Comparison of ENCODE assay signal across 8 cellular contexts in the genomic region with DNA sequence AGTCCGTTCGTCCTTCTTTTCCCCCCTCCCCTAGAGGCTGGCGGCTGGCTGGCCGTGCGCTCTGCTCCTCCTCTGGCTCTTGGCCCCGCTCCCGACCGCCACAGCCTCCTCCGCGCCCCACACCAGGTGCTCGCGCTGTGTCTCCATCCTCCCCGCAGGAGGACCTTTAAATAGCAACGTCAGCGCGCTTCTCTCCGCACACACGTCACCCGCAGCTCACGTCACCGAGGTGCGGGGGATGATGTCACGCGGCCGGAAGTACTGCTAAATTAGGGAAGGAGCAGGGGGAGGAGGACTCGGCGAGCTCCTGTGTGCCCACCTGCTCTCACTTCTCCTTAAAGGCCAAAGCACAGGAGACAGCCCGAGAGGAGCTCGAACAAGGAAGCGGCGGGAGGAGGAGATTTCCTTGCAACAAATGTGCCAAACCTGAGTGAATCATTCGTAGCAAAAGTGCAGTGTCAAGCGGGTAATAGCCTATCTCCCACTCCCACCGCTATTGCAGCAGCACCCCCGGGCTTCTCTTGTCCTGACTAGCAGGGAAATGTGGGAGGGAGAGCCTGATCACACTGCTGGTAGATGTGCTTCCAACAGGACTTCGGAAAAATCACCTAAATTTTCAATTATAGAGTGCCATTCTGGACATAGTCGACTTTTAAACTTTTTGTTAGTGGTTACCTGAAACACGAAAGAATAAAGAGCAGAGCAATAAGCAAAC. TPM values are rescaled to one million over a fixed set of nuclear protein-coding genes. Genes with fewer than 3 reads are reported as not detected.
DNase-seq lines count a peak whose midpoint lies in the region; ATAC-seq and TF ChIP-seq lines count a peak whose summit lies in the region.

No MANE protein-coding gene starts in this region.

- peaks cover 39% of the 10 kb centered on the region for H3K79me2 ChIP-seq in PC-9 (ENCODE audit: low read depth)

- peak overlapping the region; percentile 82 for H3K4me2 ChIP-seq in PC-9

- POLR2A ChIA-PET in PC-9 (lab: Charles Lee; ENCODE audit: unreplicated experiment): interaction anchor here (0.5 to 0.8 kb wide), 3 partner anchors 98 to 742 kb away, joined by 3 to 8 read pairs (median 5); a partner anchor contains a TSS

- H2AFZ ChIP-seq in PC-9: peak overlapping the region; percentile 83

- H3K4me3 ChIP-seq in PC-9 (peak overlapping the region; percentile 90), muscle layer of colon (ENCODE audit: low read depth in 1 of 2, low read length in 2 of 2) (peak overlapping the region; percentile 82 to 85)

- TF ChIP-seq EP300 in Ishikawa (IDR thresholded peaks at IDR 0.05; ENCODE audit: borderline replicate concordance): peak; percentile 51; the same call in 1 of the 2 replicates

- peaks cover 34% of the 10 kb centered on the region for H3F3A ChIP-seq in PC-9 (ENCODE audit: insufficient read depth, low read depth)

- no peaks in the 10 kb centered on the region for H3K9me3 ChIP-seq in PC-9 (ENCODE audit: insufficient read depth, low read depth)
- no peaks in the 10 kb centered on the region for H3K9me3 ChIP-seq in muscle layer of colon (ENCODE audit: low read length)

- H3K27me3 ChIP-seq in PC-9 (ENCODE audit: insufficient read depth, low read depth) (no peaks in the 10 kb centered on the region), muscle layer of colon (ENCODE audit: control insufficient read depth in 1 of 2, insufficient read depth in 2 of 2, low read length in 2 of 2) (no peaks in the 10 kb centered on the region)

- intact Hi-C loops in PC-9 (cut with micrococcal nuclease; ENCODE audit: unreplicated experiment): loop anchor here (2.0 to 5.0 kb wide), 2 partner anchors 98 to 382 kb away; a partner anchor contains a TSS

- H3K36me3 ChIP-seq in PC-9 (ENCODE audit: low read depth) (no peaks in the 10 kb centered on the region), muscle layer of colon (ENCODE audit: insufficient read depth, low read length) (no peaks in the 10 kb centered on the region)

- no peaks in the 10 kb centered on the region for H3K9me2 ChIP-seq in PC-9 (ENCODE audit: insufficient read depth)

- peak; percentile 70 for DNase-seq in DMS153 treated with DMSO at 0.1 percent for 48 hours (lab: John Stamatoyannopoulos, UW; ENCODE audit: unreplicated experiment)
- DNase-seq in PC-9: peak; percentile 88 to 90
- peak; percentile 92 for DNase-seq in activated T-cell treated with anti-CD3 and anti-CD28 coated beads, Interleukin-2, amount 50 U/mL, for 48 hours
- peak; percentile 68 for DNase-seq in stimulated activated CD8-positive, alpha-beta memory T cell treated with anti-CD3 and anti-CD28 coated beads, Interleukin-7, amount 100 ng/mL, for 24 hours (ENCODE audit: low read depth)

- peak; percentile 86 for ATAC-seq in GM21619 (IDR thresholded peaks at IDR 0.05; ENCODE audit: unreplicated experiment)
- ATAC-seq in esophagus mucosa: peak; percentile 96

- 0 out of 2 replicates have a peak, but pooled peaks cover under 1% of the 10 kb centered on the region for H4K20me1 ChIP-seq in PC-9 (ENCODE audit: insufficient read depth)

- H3K4me1 ChIP-seq in PC-9 (replicated peaks; ENCODE audit: insufficient read depth) (peaks cover 55% of the 10 kb centered on the region), muscle layer of colon (ENCODE audit: insufficient read depth, low read length) (peaks cover 10% of the 10 kb centered on the region)

- H3K27ac ChIP-seq in PC-9 (peak overlapping the region; percentile 76), muscle layer of colon (ENCODE audit: low read depth, low read length) (peak overlapping the region; percentile 95)

- TSS peak; percentile 94 for BruUV-seq in PC-9 (replicated peaks; lab: Mats Ljungman, UMichigan)

- TF ChIP-seq CTCF in PC-9 (conservative IDR thresholded peaks at IDR 0.05): no peak

- CTCF ChIA-PET in PC-9 (lab: Charles Lee): interaction anchor here (0.6 to 1.1 kb wide), 3 partner anchors 11 to 381 kb away, joined by 3 to 6 read pairs (median 3); a partner anchor contains a TSS

- no peak for TF ChIP-seq RAD21 in Ishikawa (IDR thresholded peaks at IDR 0.05; ENCODE audit: low read depth)

- H3K9ac ChIP-seq in muscle layer of colon (ENCODE audit: low read length): peak overlapping the region; percentile 37

TF ChIP-seq in Ishikawa, 13 proteins besides CTCF, POLR2A, EP300 and RAD21:
- peak; percentile 78 for TF ChIP-seq EGR1 (IDR thresholded peaks at IDR 0.05)
- TF ChIP-seq, protein P1, sequence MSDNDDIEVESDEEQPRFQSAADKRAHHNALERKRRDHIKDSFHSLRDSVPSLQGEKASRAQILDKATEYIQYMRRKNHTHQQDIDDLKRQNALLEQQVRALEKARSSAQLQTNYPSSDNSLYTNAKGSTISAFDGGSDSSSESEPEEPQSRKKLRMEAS (IDR thresholded peaks at IDR 0.05): peak; percentile 90
- TF ChIP-seq FOXM1 (IDR thresholded peaks at IDR 0.05; ENCODE audit: borderline replicate concordance, low read depth): 0 out of 2 replicates have a peak, but pooled peaks have one; percentile 20
- TF ChIP-seq TCF12 (IDR thresholded peaks at IDR 0.05; ENCODE audit: low read depth): no peak; the same call in none of the 2 replicates
- TF ChIP-seq, protein P2, sequence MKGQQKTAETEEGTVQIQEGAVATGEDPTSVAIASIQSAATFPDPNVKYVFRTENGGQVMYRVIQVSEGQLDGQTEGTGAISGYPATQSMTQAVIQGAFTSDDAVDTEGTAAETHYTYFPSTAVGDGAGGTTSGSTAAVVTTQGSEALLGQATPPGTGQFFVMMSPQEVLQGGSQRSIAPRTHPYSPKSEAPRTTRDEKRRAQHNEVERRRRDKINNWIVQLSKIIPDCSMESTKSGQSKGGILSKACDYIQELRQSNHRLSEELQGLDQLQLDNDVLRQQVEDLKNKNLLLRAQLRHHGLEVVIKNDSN (IDR thresholded peaks at IDR 0.05): peak; percentile 83
- TF ChIP-seq NFIC (IDR thresholded peaks at IDR 0.05): peak; percentile 62; the same call in 1 of the 2 replicates
- no peak for TF ChIP-seq ZBTB7A (IDR thresholded peaks at IDR 0.05; ENCODE audit: low read depth)
- TF ChIP-seq CEBPB (IDR thresholded peaks at IDR 0.05): no peak
- TF ChIP-seq TAF1 (IDR thresholded peaks at IDR 0.05; ENCODE audit: low read depth): peak; percentile 88
- TF ChIP-seq, protein P3, sequence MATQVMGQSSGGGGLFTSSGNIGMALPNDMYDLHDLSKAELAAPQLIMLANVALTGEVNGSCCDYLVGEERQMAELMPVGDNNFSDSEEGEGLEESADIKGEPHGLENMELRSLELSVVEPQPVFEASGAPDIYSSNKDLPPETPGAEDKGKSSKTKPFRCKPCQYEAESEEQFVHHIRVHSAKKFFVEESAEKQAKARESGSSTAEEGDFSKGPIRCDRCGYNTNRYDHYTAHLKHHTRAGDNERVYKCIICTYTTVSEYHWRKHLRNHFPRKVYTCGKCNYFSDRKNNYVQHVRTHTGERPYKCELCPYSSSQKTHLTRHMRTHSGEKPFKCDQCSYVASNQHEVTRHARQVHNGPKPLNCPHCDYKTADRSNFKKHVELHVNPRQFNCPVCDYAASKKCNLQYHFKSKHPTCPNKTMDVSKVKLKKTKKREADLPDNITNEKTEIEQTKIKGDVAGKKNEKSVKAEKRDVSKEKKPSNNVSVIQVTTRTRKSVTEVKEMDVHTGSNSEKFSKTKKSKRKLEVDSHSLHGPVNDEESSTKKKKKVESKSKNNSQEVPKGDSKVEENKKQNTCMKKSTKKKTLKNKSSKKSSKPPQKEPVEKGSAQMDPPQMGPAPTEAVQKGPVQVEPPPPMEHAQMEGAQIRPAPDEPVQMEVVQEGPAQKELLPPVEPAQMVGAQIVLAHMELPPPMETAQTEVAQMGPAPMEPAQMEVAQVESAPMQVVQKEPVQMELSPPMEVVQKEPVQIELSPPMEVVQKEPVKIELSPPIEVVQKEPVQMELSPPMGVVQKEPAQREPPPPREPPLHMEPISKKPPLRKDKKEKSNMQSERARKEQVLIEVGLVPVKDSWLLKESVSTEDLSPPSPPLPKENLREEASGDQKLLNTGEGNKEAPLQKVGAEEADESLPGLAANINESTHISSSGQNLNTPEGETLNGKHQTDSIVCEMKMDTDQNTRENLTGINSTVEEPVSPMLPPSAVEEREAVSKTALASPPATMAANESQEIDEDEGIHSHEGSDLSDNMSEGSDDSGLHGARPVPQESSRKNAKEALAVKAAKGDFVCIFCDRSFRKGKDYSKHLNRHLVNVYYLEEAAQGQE (IDR thresholded peaks at IDR 0.05; ENCODE audit: low read depth): no peak
- TF ChIP-seq TEAD4 (IDR thresholded peaks at IDR 0.05): peak; percentile 48
- peak; percentile 99 for TF ChIP-seq CREB1 (IDR thresholded peaks at IDR 0.05; ENCODE audit: low read depth)
- TF ChIP-seq YY1 (IDR thresholded peaks at IDR 0.05; ENCODE audit: low read depth): peak; percentile 83
TF ChIP-seq in Ishikawa: peak in this region for 9.

RNA-seq across cellular contexts. Expression of a gene that starts 0.6 kb away (rescaled TPM):
- total RNA-seq in PC-9 (2021) (9.0 and 12.5 TPM in 2 replicates), esophagus mucosa (7.6 TPM)

Comparison
In these comparisons a context has a peak if more than half of its experiments do, and no peak if none do; other contexts are left out.
1. Peak in every context shown above with its lines: DNase-seq, ATAC-seq, H3K4me3 ChIP-seq and H3K27ac ChIP-seq.